Comparison of ENCODE assay signal across 18 cellular contexts in genomic region chr1:244102471-244102870, GRCh38.
"Had no signal": no experiment of that assay in that cellular context is flagged by ENCODE, and none has a peak within 500 bp of the region (broad histone marks: within the 10 kb centered on the region; RNA-seq: fewer than 3 reads in every experiment).

No MANE protein-coding gene starts in this region.

- H3K36me3 ChIP-seq: neutrophil, transverse colon, uterus had no signal

- H3K4me3 Mint-ChIP-seq: activated CD4-positive, alpha-beta T cell treated with anti-CD3 and anti-CD28 coated beads, Interleukin-2, amount 10 ng/mL, durations not matched to agents 7 days and 5 days; activated T-cell treated with anti-CD3 and anti-CD28 coated beads, Interleukin-2, amount 50 U/mL, for 4 hours; natural killer cell; stimulated activated naive CD8-positive, alpha-beta T cell treated with anti-CD3 and anti-CD28 coated beads, Interleukin-15, Interleukin-2, amounts not matched to agents 100 ng/mL and 50 ng/mL, for 24 hours had no signal

- H3K27me3 ChIP-seq: uterus had no signal

- ATAC-seq: activated CD4-positive, CD25-positive, alpha-beta regulatory T cell treated with anti-CD3 and anti-CD28 coated beads, Interleukin-2, amount 50 U/mL, for 24 hours; activated T-cell treated with anti-CD3 and anti-CD28 coated beads, Interleukin-2, amount 50 U/mL, for 4 hours; left ventricle myocardium superior; mucosa of descending colon; natural killer cell had no signal

- H3K27ac ChIP-seq: neutrophil, transverse colon, uterus had no signal

- DNase-seq: activated CD4-positive, alpha-beta T cell treated with anti-CD3 and anti-CD28 coated beads, Interleukin-2, amount 10 ng/mL, durations not matched to agents 7 days and 5 days; activated CD8-positive, alpha-beta memory T cell treated with anti-CD3 and anti-CD28 coated beads, Interleukin-2, amount 50 U/mL, for 4 hours; activated effector memory CD4-positive, alpha-beta T cell treated with Interleukin-2 at 50 U/mL for 16 hours; activated naive CD4-positive, alpha-beta T cell treated with anti-CD3 and anti-CD28 coated beads, Interleukin-2, amount 50 U/mL, for 16 hours; activated T-cell treated with anti-CD3 and anti-CD28 coated beads, Interleukin-2, amount 50 U/mL, for 4 hours; cerebellar nuclear complex; cortex of kidney; head of caudate nucleus; left ventricle myocardium superior; mucosa of descending colon; natural killer cell; stimulated activated CD4-positive, alpha-beta T cell treated with anti-CD3 and anti-CD28 coated beads, Interleukin-15, amount 100 ng/mL, for 24 hours; stimulated activated CD4-positive, alpha-beta T cell treated with anti-CD3 and anti-CD28 coated beads, Interleukin-2, amount 100 ng/mL, for 48 hours; transverse colon; uterus had no signal

- H3K36me3 Mint-ChIP-seq: natural killer cell had no signal

- H3K9me3 ChIP-seq: mucosa of descending colon, neutrophil, transverse colon, uterus had no signal

- H3K9me3 Mint-ChIP-seq: activated CD4-positive, alpha-beta T cell treated with anti-CD3 and anti-CD28 coated beads, Interleukin-2, amount 10 ng/mL, durations not matched to agents 7 days and 5 days; activated T-cell treated with anti-CD3 and anti-CD28 coated beads, Interleukin-2, amount 50 U/mL, for 4 hours; natural killer cell; stimulated activated naive CD8-positive, alpha-beta T cell treated with anti-CD3 and anti-CD28 coated beads, Interleukin-15, Interleukin-2, amounts not matched to agents 100 ng/mL and 50 ng/mL, for 24 hours had no signal

- H3K27ac Mint-ChIP-seq: activated CD4-positive, alpha-beta T cell treated with anti-CD3 and anti-CD28 coated beads, Interleukin-2, amount 10 ng/mL, durations not matched to agents 7 days and 5 days; natural killer cell; stimulated activated naive CD8-positive, alpha-beta T cell treated with anti-CD3 and anti-CD28 coated beads, Interleukin-15, Interleukin-2, amounts not matched to agents 100 ng/mL and 50 ng/mL, for 24 hours had no signal

- H3K4me3 ChIP-seq: mucosa of descending colon, transverse colon, uterus had no signal

- H3K4me1 ChIP-seq: uterus had no signal
